Comparison of ENCODE assay signal across 1 cellular context in genomic region chr1:235552146-235552716, GRCh38.
TF ChIP-seq lines count a peak whose summit lies in the region.

No MANE protein-coding gene starts in this region.

TF ChIP-seq in K562, 482 proteins besides CTCF, POLR2A, EP300 and RAD21:
- TF ChIP-seq, protein P1, sequence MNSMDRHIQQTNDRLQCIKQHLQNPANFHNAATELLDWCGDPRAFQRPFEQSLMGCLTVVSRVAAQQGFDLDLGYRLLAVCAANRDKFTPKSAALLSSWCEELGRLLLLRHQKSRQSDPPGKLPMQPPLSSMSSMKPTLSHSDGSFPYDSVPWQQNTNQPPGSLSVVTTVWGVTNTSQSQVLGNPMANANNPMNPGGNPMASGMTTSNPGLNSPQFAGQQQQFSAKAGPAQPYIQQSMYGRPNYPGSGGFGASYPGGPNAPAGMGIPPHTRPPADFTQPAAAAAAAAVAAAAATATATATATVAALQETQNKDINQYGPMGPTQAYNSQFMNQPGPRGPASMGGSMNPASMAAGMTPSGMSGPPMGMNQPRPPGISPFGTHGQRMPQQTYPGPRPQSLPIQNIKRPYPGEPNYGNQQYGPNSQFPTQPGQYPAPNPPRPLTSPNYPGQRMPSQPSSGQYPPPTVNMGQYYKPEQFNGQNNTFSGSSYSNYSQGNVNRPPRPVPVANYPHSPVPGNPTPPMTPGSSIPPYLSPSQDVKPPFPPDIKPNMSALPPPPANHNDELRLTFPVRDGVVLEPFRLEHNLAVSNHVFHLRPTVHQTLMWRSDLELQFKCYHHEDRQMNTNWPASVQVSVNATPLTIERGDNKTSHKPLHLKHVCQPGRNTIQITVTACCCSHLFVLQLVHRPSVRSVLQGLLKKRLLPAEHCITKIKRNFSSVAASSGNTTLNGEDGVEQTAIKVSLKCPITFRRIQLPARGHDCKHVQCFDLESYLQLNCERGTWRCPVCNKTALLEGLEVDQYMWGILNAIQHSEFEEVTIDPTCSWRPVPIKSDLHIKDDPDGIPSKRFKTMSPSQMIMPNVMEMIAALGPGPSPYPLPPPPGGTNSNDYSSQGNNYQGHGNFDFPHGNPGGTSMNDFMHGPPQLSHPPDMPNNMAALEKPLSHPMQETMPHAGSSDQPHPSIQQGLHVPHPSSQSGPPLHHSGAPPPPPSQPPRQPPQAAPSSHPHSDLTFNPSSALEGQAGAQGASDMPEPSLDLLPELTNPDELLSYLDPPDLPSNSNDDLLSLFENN (IDR thresholded peaks at IDR 0.05; ENCODE audit: low read depth in 2 of 2, low read length in 2 of 2), result no peak
- TF ChIP-seq, protein P2, sequence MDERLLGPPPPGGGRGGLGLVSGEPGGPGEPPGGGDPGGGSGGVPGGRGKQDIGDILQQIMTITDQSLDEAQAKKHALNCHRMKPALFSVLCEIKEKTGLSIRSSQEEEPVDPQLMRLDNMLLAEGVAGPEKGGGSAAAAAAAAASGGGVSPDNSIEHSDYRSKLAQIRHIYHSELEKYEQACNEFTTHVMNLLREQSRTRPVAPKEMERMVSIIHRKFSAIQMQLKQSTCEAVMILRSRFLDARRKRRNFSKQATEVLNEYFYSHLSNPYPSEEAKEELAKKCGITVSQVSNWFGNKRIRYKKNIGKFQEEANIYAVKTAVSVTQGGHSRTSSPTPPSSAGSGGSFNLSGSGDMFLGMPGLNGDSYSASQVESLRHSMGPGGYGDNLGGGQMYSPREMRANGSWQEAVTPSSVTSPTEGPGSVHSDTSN (CRISPR knock-in tag; IDR thresholded peaks at IDR 0.05; ENCODE audit: low read depth), result no peak
- TF ChIP-seq, protein P2 (tag; conservative IDR thresholded peaks at IDR 0.05; ENCODE audit: low read depth), result peak; percentile 53
- TF ChIP-seq NFIC (IDR thresholded peaks at IDR 0.05), result peak; percentile 31; the same call in 1 of the 2 replicates
- peak; percentile 33; the same call in 1 of the 2 replicates for TF ChIP-seq C11orf30 (IDR thresholded peaks at IDR 0.05; ENCODE audit: low read depth)
- TF ChIP-seq HMG20B (CRISPR knock-in tag; IDR thresholded peaks at IDR 0.05), result no peak
- TF ChIP-seq CHCHD3 (CRISPR knock-in tag; IDR thresholded peaks at IDR 0.05), result no peak
- 0 out of 2 replicates have a peak, but pooled peaks have one; percentile 20 for TF ChIP-seq MAFG (tag; conservative IDR thresholded peaks at IDR 0.05)
